41 cellular contexts compared by ENCODE assay signal in the genomic region with DNA sequence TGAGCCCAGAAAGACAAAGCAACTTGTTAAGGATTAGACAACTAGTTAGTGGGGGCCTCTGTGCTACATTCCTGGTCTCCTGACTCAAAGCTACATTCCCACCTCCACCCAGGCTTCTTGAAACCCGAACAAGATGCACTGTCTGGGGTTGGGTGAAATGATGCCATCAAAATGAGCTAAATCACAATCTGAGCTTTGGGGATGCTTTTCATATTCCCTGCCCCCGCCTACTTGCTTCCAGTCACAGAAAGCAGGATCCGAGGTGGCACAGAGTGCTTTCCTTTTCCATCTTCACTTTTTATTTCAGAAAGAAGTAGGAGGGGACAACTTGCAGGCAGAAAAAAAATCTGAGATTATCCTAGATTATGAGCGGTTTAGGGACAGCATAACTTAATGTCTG. TPM values are rescaled to one million over a fixed set of nuclear protein-coding genes. Genes with fewer than 3 reads are reported as not detected.
"Had no signal": no experiment of that assay in that cellular context is flagged by ENCODE, and none has a peak within 500 bp of the region (broad histone marks: within the 10 kb centered on the region; RNA-seq: fewer than 3 reads in every experiment).

No MANE protein-coding gene starts in this region.

- H3K9me3 Mint-ChIP-seq: activated naive CD4-positive, alpha-beta T cell treated with anti-CD3 and anti-CD28 coated beads, Interleukin-2, amount 10 ng/mL, durations not matched to agents 7 days and 5 days; activated naive CD4-positive, alpha-beta T cell treated with anti-CD3 and anti-CD28 coated beads, Interleukin-2, amount 50 U/mL, for 24 hours; activated naive CD8-positive, alpha-beta T cell treated with anti-CD3 and anti-CD28 coated beads, Interleukin-2, amount 10 ng/mL, durations not matched to agents 7 days and 5 days; activated naive CD8-positive, alpha-beta T cell treated with anti-CD3 and anti-CD28 coated beads, Interleukin-2, amount 50 U/mL, for 24 hours; activated T-cell treated with anti-CD3 and anti-CD28 coated beads, Interleukin-2, amount 50 U/mL, for 4 hours; activated T-helper 1 cell treated with anti-CD3 and anti-CD28 coated beads, Interleukin-12 subunit alpha, Interleukin-12 subunit beta, Interleukin-2, Interleukin-4 antibody, amounts not matched to agents 30 ng/mL and 10 ng/mL and 1 ng/mL, durations not matched to agents 14 hours and 24 hours and 36 hours; activated T-helper 17 cell treated with anti-CD3 and anti-CD28 coated beads, Interleukin-2, amount 50 U/mL, for 72 hours; central memory CD8-positive, alpha-beta T cell had no signal

- H3K27ac Mint-ChIP-seq: activated naive CD4-positive, alpha-beta T cell treated with anti-CD3 and anti-CD28 coated beads for 36 hours; activated naive CD4-positive, alpha-beta T cell treated with anti-CD3 and anti-CD28 coated beads, Interleukin-2, amount 10 ng/mL, durations not matched to agents 7 days and 5 days; activated naive CD4-positive, alpha-beta T cell treated with anti-CD3 and anti-CD28 coated beads, Interleukin-2, amount 50 U/mL, for 24 hours; activated naive CD4-positive, alpha-beta T cell treated with anti-CD3 and anti-CD28 coated beads, Interleukin-2, amount 50 U/mL, for 72 hours; activated naive CD8-positive, alpha-beta T cell; activated naive CD8-positive, alpha-beta T cell treated with anti-CD3 and anti-CD28 coated beads for 36 hours; activated naive CD8-positive, alpha-beta T cell treated with anti-CD3 and anti-CD28 coated beads, Interleukin-2, amount 10 ng/mL, durations not matched to agents 7 days and 5 days; activated naive CD8-positive, alpha-beta T cell treated with anti-CD3 and anti-CD28 coated beads, Interleukin-2, amount 50 U/mL, for 24 hours; activated T-cell treated with anti-CD3 and anti-CD28 coated beads, Interleukin-2, amount 50 U/mL, for 72 hours; activated T-helper 1 cell treated with anti-CD3 and anti-CD28 coated beads, Interleukin-12 subunit alpha, Interleukin-12 subunit beta, Interleukin-2, Interleukin-4 antibody, amounts not matched to agents 30 ng/mL and 10 ng/mL and 1 ng/mL, durations not matched to agents 14 hours and 24 hours and 36 hours; activated T-helper 17 cell treated with anti-CD3 and anti-CD28 coated beads, Interleukin-2, amount 50 U/mL, for 72 hours; activated T-helper 2 cell treated with anti-CD3 and anti-CD28 coated beads, Interferon-gamma antibody, Interleukin-2, Interleukin-4, amounts not matched to agents 10 μg/mL and 5 μg/mL and 100 μg/mL, durations not matched to agents 14 hours and 24 hours and 36 hours had no signal

- H3K4me3 Mint-ChIP-seq: activated naive CD4-positive, alpha-beta T cell treated with anti-CD3 and anti-CD28 coated beads for 36 hours; activated naive CD4-positive, alpha-beta T cell treated with anti-CD3 and anti-CD28 coated beads, Interleukin-2, amount 10 ng/mL, durations not matched to agents 7 days and 5 days; activated naive CD4-positive, alpha-beta T cell treated with anti-CD3 and anti-CD28 coated beads, Interleukin-2, amount 50 U/mL, for 24 hours; activated naive CD8-positive, alpha-beta T cell; activated naive CD8-positive, alpha-beta T cell treated with anti-CD3 and anti-CD28 coated beads for 36 hours; activated naive CD8-positive, alpha-beta T cell treated with anti-CD3 and anti-CD28 coated beads, Interleukin-2, amount 10 ng/mL, durations not matched to agents 7 days and 5 days; activated naive CD8-positive, alpha-beta T cell treated with anti-CD3 and anti-CD28 coated beads, Interleukin-2, amount 50 U/mL, for 24 hours; activated T-cell treated with anti-CD3 and anti-CD28 coated beads, Interleukin-2, amount 50 U/mL, for 4 hours; activated T-cell treated with anti-CD3 and anti-CD28 coated beads, Interleukin-2, amount 50 U/mL, for 72 hours; activated T-helper 1 cell treated with anti-CD3 and anti-CD28 coated beads, Interleukin-12 subunit alpha, Interleukin-12 subunit beta, Interleukin-2, Interleukin-4 antibody, amounts not matched to agents 30 ng/mL and 10 ng/mL and 1 ng/mL, durations not matched to agents 14 hours and 24 hours and 36 hours; activated T-helper 17 cell treated with anti-CD3 and anti-CD28 coated beads, Interleukin-2, amount 50 U/mL, for 72 hours; central memory CD8-positive, alpha-beta T cell had no signal

- H3K27ac ChIP-seq: adrenal gland, ascending aorta, body of pancreas, brain microvascular endothelial cell, breast epithelium, cardiac muscle cell had no signal

- H3K9me3 ChIP-seq: adrenal gland, ascending aorta, body of pancreas had no signal

- H3K36me3 Mint-ChIP-seq: activated naive CD4-positive, alpha-beta T cell treated with anti-CD3 and anti-CD28 coated beads, Interleukin-2, amount 50 U/mL, for 24 hours; activated naive CD8-positive, alpha-beta T cell; activated naive CD8-positive, alpha-beta T cell treated with anti-CD3 and anti-CD28 coated beads, Interleukin-2, amount 10 ng/mL, durations not matched to agents 7 days and 5 days; brain had no signal

- H3K36me3 ChIP-seq: adrenal gland, ascending aorta, brain microvascular endothelial cell, breast epithelium, cardiac muscle cell had no signal

- DNase-seq: activated effector memory CD4-positive, alpha-beta T cell treated with anti-CD3 and anti-CD28 coated beads, Interleukin-2, amount 50 U/mL, for 16 hours; activated effector memory CD4-positive, alpha-beta T cell treated with Interleukin-2 at 50 U/mL for 16 hours; activated gamma-delta T cell; activated gamma-delta T cell treated with Interleukin-2 at 50 U/mL for 16 hours; activated naive CD4-positive, alpha-beta T cell; activated naive CD4-positive, alpha-beta T cell treated with anti-CD3 and anti-CD28 coated beads for 36 hours; activated naive CD4-positive, alpha-beta T cell treated with anti-CD3 and anti-CD28 coated beads, Interleukin-2, amount 10 ng/mL, durations not matched to agents 7 days and 5 days; activated naive CD4-positive, alpha-beta T cell treated with anti-CD3 and anti-CD28 coated beads, Interleukin-2, amount 50 U/mL, for 16 hours; activated naive CD4-positive, alpha-beta T cell treated with Interleukin-2 at 50 U/mL for 16 hours; activated naive CD8-positive, alpha-beta T cell treated with anti-CD3 and anti-CD28 coated beads for 36 hours; activated naive CD8-positive, alpha-beta T cell treated with anti-CD3 and anti-CD28 coated beads, Interleukin-2, amount 10 ng/mL, durations not matched to agents 7 days and 5 days; activated naive CD8-positive, alpha-beta T cell treated with anti-CD3 and anti-CD28 coated beads, Interleukin-2, amount 50 U/mL, for 24 hours; activated T-cell treated with anti-CD3 and anti-CD28 coated beads, Interleukin-2, amount 50 U/mL, for 4 hours; activated T-cell treated with anti-CD3 and anti-CD28 coated beads, Interleukin-2, amount 50 U/mL, for 48 hours; activated T-cell treated with anti-CD3 and anti-CD28 coated beads, Interleukin-2, amount 50 U/mL, for 72 hours; adrenal gland; amniotic stem cell; amygdala; anterior cingulate cortex; aorta; body of pancreas; brain microvascular endothelial cell; central memory CD4-positive, alpha-beta T cell; cerebellar nuclear complex had no signal

- FAIRE-seq: astrocyte, bronchial epithelial cell had no signal

- H3K4me1 ChIP-seq: adrenal gland, ascending aorta, breast epithelium had no signal

- H3K4me3 ChIP-seq: adrenal gland, ascending aorta, body of pancreas, breast epithelium, cardiac muscle cell had no signal

- ATAC-seq: activated naive CD4-positive, alpha-beta T cell treated with anti-CD3 and anti-CD28 coated beads, Interleukin-2, amount 50 U/mL, for 72 hours; activated naive CD8-positive, alpha-beta T cell treated with anti-CD3 and anti-CD28 coated beads, Interleukin-2, amount 50 U/mL, for 24 hours; activated T-cell treated with anti-CD3 and anti-CD28 coated beads, Interleukin-2, amount 50 U/mL, for 4 hours; activated T-cell treated with anti-CD3 and anti-CD28 coated beads, Interleukin-2, amount 50 U/mL, for 72 hours; activated T-helper 17 cell treated with anti-CD3 and anti-CD28 coated beads, Interleukin-2, amount 50 U/mL, for 72 hours; body of pancreas had no signal

- H3K4me1 Mint-ChIP-seq: activated naive CD4-positive, alpha-beta T cell treated with anti-CD3 and anti-CD28 coated beads, Interleukin-2, amount 10 ng/mL, durations not matched to agents 7 days and 5 days; activated naive CD4-positive, alpha-beta T cell treated with anti-CD3 and anti-CD28 coated beads, Interleukin-2, amount 50 U/mL, for 24 hours; activated naive CD8-positive, alpha-beta T cell treated with anti-CD3 and anti-CD28 coated beads, Interleukin-2, amount 10 ng/mL, durations not matched to agents 7 days and 5 days; activated T-helper 17 cell treated with anti-CD3 and anti-CD28 coated beads, Interleukin-2, amount 50 U/mL, for 72 hours; central memory CD8-positive, alpha-beta T cell had no signal

RNA-seq across cellular contexts. Expression of a gene that starts 5.4 kb away (rescaled TPM):
- total RNA-seq: activated naive CD4-positive, alpha-beta T cell treated with anti-CD3 and anti-CD28 coated beads for 36 hours; activated naive CD4-positive, alpha-beta T cell treated with anti-CD3 and anti-CD28 coated beads, Interleukin-2, amount 50 U/mL, for 72 hours; activated naive CD8-positive, alpha-beta T cell treated with anti-CD3 and anti-CD28 coated beads for 36 hours; activated naive CD8-positive, alpha-beta T cell treated with anti-CD3 and anti-CD28 coated beads, Interleukin-2, amount 10 ng/mL, durations not matched to agents 7 days and 5 days; activated T-cell treated with anti-CD3 and anti-CD28 coated beads, Interleukin-2, amount 50 U/mL, for 4 hours; activated T-cell treated with anti-CD3 and anti-CD28 coated beads, Interleukin-2, amount 50 U/mL, for 72 hours; activated T-helper 1 cell treated with anti-CD3 and anti-CD28 coated beads, Interleukin-12 subunit alpha, Interleukin-12 subunit beta, Interleukin-2, Interleukin-4 antibody, amounts not matched to agents 30 ng/mL and 10 ng/mL and 1 ng/mL, durations not matched to agents 14 hours and 24 hours and 36 hours; activated T-helper 17 cell treated with anti-CD3 and anti-CD28 coated beads, Interleukin-2, amount 50 U/mL, for 72 hours; activated T-helper 2 cell treated with anti-CD3 and anti-CD28 coated beads, Interferon-gamma antibody, Interleukin-2, Interleukin-4, amounts not matched to agents 10 μg/mL and 5 μg/mL and 100 μg/mL, durations not matched to agents 14 hours and 24 hours and 36 hours; adrenal gland; aorta; ascending aorta; body of pancreas; breast epithelium; bronchial epithelial cell; cardiac muscle cell; cardiac septum; cerebellum; chondrocyte had no signal
- polyA plus RNA-seq: adipose tissue, adrenal gland, aorta, cardiac muscle cell had no signal

RNA-seq across cellular contexts. Expression of a gene that starts 53.9 kb away (rescaled TPM):
- total RNA-seq: activated naive CD4-positive, alpha-beta T cell treated with anti-CD3 and anti-CD28 coated beads for 36 hours; activated naive CD4-positive, alpha-beta T cell treated with anti-CD3 and anti-CD28 coated beads, Interleukin-2, amount 50 U/mL, for 72 hours; activated naive CD8-positive, alpha-beta T cell treated with anti-CD3 and anti-CD28 coated beads for 36 hours; activated naive CD8-positive, alpha-beta T cell treated with anti-CD3 and anti-CD28 coated beads, Interleukin-2, amount 10 ng/mL, durations not matched to agents 7 days and 5 days; activated T-cell treated with anti-CD3 and anti-CD28 coated beads, Interleukin-2, amount 50 U/mL, for 4 hours; activated T-cell treated with anti-CD3 and anti-CD28 coated beads, Interleukin-2, amount 50 U/mL, for 72 hours; activated T-helper 1 cell treated with anti-CD3 and anti-CD28 coated beads, Interleukin-12 subunit alpha, Interleukin-12 subunit beta, Interleukin-2, Interleukin-4 antibody, amounts not matched to agents 30 ng/mL and 10 ng/mL and 1 ng/mL, durations not matched to agents 14 hours and 24 hours and 36 hours; activated T-helper 17 cell treated with anti-CD3 and anti-CD28 coated beads, Interleukin-2, amount 50 U/mL, for 72 hours; activated T-helper 2 cell treated with anti-CD3 and anti-CD28 coated beads, Interferon-gamma antibody, Interleukin-2, Interleukin-4, amounts not matched to agents 10 μg/mL and 5 μg/mL and 100 μg/mL, durations not matched to agents 14 hours and 24 hours and 36 hours; adrenal gland; aorta; ascending aorta; astrocyte; body of pancreas; breast epithelium; bronchial epithelial cell; cardiac muscle cell; cardiac septum; cerebellum; chondrocyte had no signal
- polyA plus RNA-seq: adipose tissue, adrenal gland, aorta, cardiac muscle cell had no signal
